In genomic region chr20:12824353-12824752, GRCh38 we compare ENCODE assay signal across 13 cellular contexts.
"Had no signal": no experiment of that assay in that cellular context is flagged by ENCODE, and none has a peak within 500 bp of the region (broad histone marks: within the 10 kb centered on the region; RNA-seq: fewer than 3 reads in every experiment).

No MANE protein-coding gene starts in this region.

- H3K27me3 ChIP-seq: body of pancreas, upper lobe of right lung had no signal

- H3K4me3 ChIP-seq: body of pancreas, upper lobe of right lung had no signal

- H3K9me3 ChIP-seq: body of pancreas, upper lobe of right lung had no signal

- H3K27ac ChIP-seq: body of pancreas, upper lobe of right lung had no signal

- H3K4me1 ChIP-seq: body of pancreas, upper lobe of right lung had no signal

- DNase-seq: activated CD4-positive, alpha-beta T cell treated with anti-CD3 and anti-CD28 coated beads, Interleukin-2, amount 10 ng/mL, durations not matched to agents 24 days and 14 days; activated CD8-positive, alpha-beta T cell treated with anti-CD3 and anti-CD28 coated beads for 36 hours; activated naive CD4-positive, alpha-beta T cell treated with Interleukin-2 at 50 U/mL for 16 hours; activated naive CD8-positive, alpha-beta T cell treated with anti-CD3 and anti-CD28 coated beads, Interleukin-2, amount 10 ng/mL, durations not matched to agents 7 days and 5 days; activated T-cell treated with anti-CD3 and anti-CD28 coated beads, Interleukin-2, amount 50 U/mL, for 1 hour; body of pancreas; cortex of kidney; head of caudate nucleus; mesenchymal stem cell; naive thymus-derived CD8-positive, alpha-beta T cell; stimulated activated naive B cell treated with anti-CD40 and anti-IgM and Interleukin-4, amounts not matched to agents 10 μg/mL and 1 μg/mL and 100 μg/mL, for 72 hours; T-helper 9 cell; upper lobe of right lung had no signal

- ATAC-seq: activated CD8-positive, alpha-beta T cell treated with anti-CD3 and anti-CD28 coated beads for 36 hours; body of pancreas; naive thymus-derived CD8-positive, alpha-beta T cell; stimulated activated naive B cell treated with anti-CD40 and anti-IgM and Interleukin-4, amounts not matched to agents 10 μg/mL and 1 μg/mL and 100 μg/mL, for 72 hours; upper lobe of right lung had no signal

- H3K36me3 ChIP-seq: upper lobe of right lung had no signal
